ENCODE assay signal across 1 cellular context in genomic region chr5:83471405-83472212, GRCh38.
TF ChIP-seq lines count a peak whose summit lies in the region.

Gene VCAN (plus strand): TSS chr5:83471744. CDS start chr5:83483519, 11,775 bp downstream.

TF ChIP-seq in WTC11, 78 proteins besides CTCF, POLR2A, EP300 and RAD21 (continued from another document):
- no peak for TF ChIP-seq ZNF532 (CRISPR knock-in tag; IDR thresholded peaks at IDR 0.05; ENCODE audit: borderline replicate concordance)
